ENCODE assay signal across 15 cellular contexts in the genomic region with DNA sequence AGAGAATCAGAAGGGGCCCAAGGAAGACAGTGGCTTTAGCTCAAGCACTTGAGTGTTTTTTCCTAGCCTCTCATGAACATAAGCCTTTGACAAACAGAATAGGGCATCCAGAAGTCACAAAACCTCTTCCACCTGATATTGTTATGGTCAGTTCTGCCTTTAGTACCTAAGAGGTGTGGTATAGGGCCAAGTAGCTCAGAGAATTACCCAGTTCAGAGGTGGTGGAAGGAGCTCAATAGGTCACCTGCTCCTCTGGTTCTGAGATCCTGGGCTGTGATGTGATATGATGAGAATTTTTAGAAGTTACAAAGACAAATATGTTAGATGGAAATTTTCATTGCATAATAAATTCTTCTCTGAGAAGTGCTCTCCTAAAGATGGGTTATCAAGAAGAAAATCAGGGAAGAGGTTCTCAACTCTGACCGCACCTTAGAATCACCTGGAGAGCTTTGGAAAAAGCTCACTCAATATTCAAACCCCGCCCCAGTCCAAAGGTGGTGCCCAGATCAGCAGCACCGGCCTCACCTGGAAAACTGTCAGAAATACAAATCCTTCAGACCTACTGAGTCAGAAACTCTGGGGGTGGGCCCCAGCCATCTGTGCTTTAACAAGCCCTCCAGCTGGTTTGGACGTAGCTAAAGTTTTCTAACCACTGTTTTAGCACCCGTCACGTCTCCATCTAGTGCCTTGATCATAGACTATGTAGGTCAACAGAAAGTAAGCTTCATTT.
"Had no signal": no experiment of that assay in that cellular context is flagged by ENCODE, and none has a peak within 500 bp of the region (broad histone marks: within the 10 kb centered on the region; RNA-seq: fewer than 3 reads in every experiment).

No MANE protein-coding gene starts in this region.

- H3K9me3 ChIP-seq: tibial nerve had no signal

- H3K4me3 ChIP-seq: tibial nerve had no signal

- H3K27ac ChIP-seq: brain microvascular endothelial cell had no signal

- H3K4me1 ChIP-seq: tibial nerve had no signal

- ATAC-seq: stimulated activated naive B cell treated with anti-CD40 and anti-IgM and Interleukin-4, amounts not matched to agents 10 μg/mL and 1 μg/mL and 100 μg/mL, for 72 hours had no signal

- H3K27me3 ChIP-seq: brain microvascular endothelial cell, tibial nerve had no signal

- DNase-seq: activated CD4-positive, alpha-beta T cell treated with anti-CD3 and anti-CD28 coated beads, Interleukin-2, amount 10 ng/mL, durations not matched to agents 24 days and 14 days; activated CD4-positive, CD25-positive, alpha-beta regulatory T cell; activated naive CD4-positive, alpha-beta T cell; brain microvascular endothelial cell; effector CD8-positive, alpha-beta T cell; foreskin melanocyte; head of caudate nucleus; immature natural killer cell; mammary epithelial cell; nucleus accumbens; posterior cingulate gyrus; stimulated activated CD4-positive, alpha-beta T cell treated with anti-CD3 and anti-CD28 coated beads, Interleukin-2, amount 100 ng/mL, for 48 hours; stimulated activated naive B cell treated with anti-CD40 and anti-IgM and Interleukin-4, amounts not matched to agents 10 μg/mL and 1 μg/mL and 100 μg/mL, for 72 hours; SW 1271 had no signal

- H3K36me3 ChIP-seq: brain microvascular endothelial cell, tibial nerve had no signal
